8 cellular contexts compared by ENCODE assay signal in the genomic region with DNA sequence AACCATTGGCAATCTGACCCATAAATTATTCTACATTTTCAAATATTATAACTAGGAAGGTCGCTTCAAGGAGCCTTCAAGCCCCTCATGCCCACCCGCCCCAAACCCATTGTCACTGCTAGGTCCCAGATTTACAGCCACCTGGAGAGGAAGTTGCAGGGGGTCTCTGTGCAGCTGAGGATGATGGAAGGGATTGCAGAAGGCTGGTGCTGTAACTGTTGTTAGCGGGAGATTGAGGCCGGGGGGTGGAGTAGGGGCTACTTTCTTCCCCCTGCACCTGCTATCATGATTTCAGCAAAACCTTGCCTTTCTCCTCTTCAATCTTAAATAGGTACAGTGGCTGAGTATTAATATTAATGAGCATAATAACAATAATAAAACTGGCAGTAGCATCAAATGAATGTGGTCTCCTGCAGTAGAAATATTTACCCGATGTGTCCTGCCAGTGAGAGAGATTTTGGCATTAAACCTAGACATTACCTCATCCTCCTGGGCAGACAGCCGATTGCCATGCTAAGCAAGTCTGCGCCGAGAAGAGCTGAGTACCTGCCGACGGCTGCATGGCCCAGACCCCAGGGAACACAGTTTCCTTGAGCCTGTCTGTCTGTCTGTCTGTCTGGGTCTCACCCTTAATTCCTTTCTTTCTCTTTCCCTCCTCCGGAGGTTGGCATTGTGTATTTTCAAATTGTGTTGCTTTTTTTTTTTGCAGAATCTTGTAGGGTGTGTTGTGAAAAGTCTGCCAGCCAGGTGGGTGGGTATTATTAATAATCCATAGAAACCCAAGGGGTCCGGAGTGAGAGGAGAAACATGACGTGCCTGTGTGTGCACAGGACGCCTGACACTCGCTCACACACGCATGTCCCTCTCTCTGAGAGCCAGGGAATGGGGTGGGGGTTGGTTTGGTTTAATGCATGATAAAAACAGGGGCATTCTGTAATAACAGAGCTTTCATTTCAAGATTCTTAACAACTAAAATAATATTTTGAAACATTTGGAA.
A peak's percentile ranks its signal among the peaks of the same experiment; 100 is the strongest.
DNase-seq lines count a peak whose midpoint lies in the region; ATAC-seq and TF ChIP-seq lines count a peak whose summit lies in the region.

No MANE protein-coding gene starts in this region.

- peaks cover 0 to 5% (median 0%) of the 10 kb centered on the region in 7 donors for H3K9me3 Mint-ChIP-seq in CD4-positive, CD25-positive, alpha-beta regulatory T cell
- peaks cover 9% of the 10 kb centered on the region for H3K9me3 Mint-ChIP-seq in chondrocyte (ENCODE audit: low read depth)

- no peak overlapping the region for H2BK15ac ChIP-seq in mesenchymal stem cell (ENCODE audit: low read depth, poor library complexity, severe bottlenecking)

- no peak overlapping the region for H3K4ac ChIP-seq in mesenchymal stem cell (ENCODE audit: low read depth in 1 of 2, low read length in 2 of 2)

- H3K36me3 ChIP-seq in CD4-positive, CD25-positive, alpha-beta regulatory T cell (ENCODE audit: control insufficient read depth, insufficient read depth, low read length) = peaks cover 41% of the 10 kb centered on the region
- H3K36me3 ChIP-seq in mesenchymal stem cell (ENCODE audit: control insufficient read depth in 1 of 2, insufficient read depth in 2 of 2, low read depth in 1 of 2, low read length in 2 of 2) = no peaks in the 10 kb centered on the region
- no peaks in the 10 kb centered on the region for H3K36me3 ChIP-seq in SJCRH30

- DNase-seq in CD4-positive, CD25-positive, alpha-beta regulatory T cell = no peak
- DNase-seq in NCI-H2029 (lab: John Stamatoyannopoulos, UW) (peak; percentile 70), chondrocyte (ENCODE audit: low spot score) (no peak), mesenchymal stem cell (no peak), HUDEP-2 (lab: John Stamatoyannopoulos, UW; ENCODE audit: unreplicated experiment in 76 of 76) (no peak), SJCRH30 (no peak)

- TF ChIP-seq CTCF in chondrocyte (IDR thresholded peaks at IDR 0.05) = no peak

- peaks cover 29 to 58% (median 42%) of the 10 kb centered on the region in 4 donors for H3K4me1 Mint-ChIP-seq in CD4-positive, CD25-positive, alpha-beta regulatory T cell
- H3K4me1 Mint-ChIP-seq in chondrocyte (ENCODE audit: low read depth) = peaks cover 75% of the 10 kb centered on the region

- H2AFZ ChIP-seq in mesenchymal stem cell (ENCODE audit: low read depth, low read length) = no peak overlapping the region

- H2AK5ac ChIP-seq in mesenchymal stem cell (ENCODE audit: low read length, severe bottlenecking) = no peak overlapping the region

- no peak overlapping the region for H3K27ac ChIP-seq in CD4-positive, CD25-positive, alpha-beta regulatory T cell (ENCODE audit: insufficient read depth, low read length, poor library complexity, severe bottlenecking)
- peak overlapping the region; percentile 6 for H3K27ac ChIP-seq in mesenchymal stem cell (ENCODE audit: low read length, poor library complexity, severe bottlenecking)
- no peak overlapping the region for H3K27ac ChIP-seq in SJCRH30

- H3K9me3 ChIP-seq in CD4-positive, CD25-positive, alpha-beta regulatory T cell (ENCODE audit: control insufficient read depth in 2 of 2, low read length in 2 of 2) = no peaks in the 10 kb centered on the region
- H3K9me3 ChIP-seq in mesenchymal stem cell (ENCODE audit: control insufficient read depth, low read length) = peaks cover 6% of the 10 kb centered on the region
- no peaks in the 10 kb centered on the region for H3K9me3 ChIP-seq in SJCRH30 (replicated peaks)

- H3K4me3 Mint-ChIP-seq in CD4-positive, CD25-positive, alpha-beta regulatory T cell = peak overlapping the region in 3 of 4 donors; percentile 74 to 79 (median 78)
- peak overlapping the region; percentile 70 for H3K4me3 Mint-ChIP-seq in chondrocyte (ENCODE audit: unreplicated experiment)

- H3K14ac ChIP-seq in mesenchymal stem cell (ENCODE audit: low read length in 2 of 2) = no peak overlapping the region

- peak overlapping the region; percentile 79 for H2BK5ac ChIP-seq in mesenchymal stem cell (ENCODE audit: low read depth, low read length, poor library complexity, severe bottlenecking)

- peaks cover 33% of the 10 kb centered on the region for H3K36me3 Mint-ChIP-seq in CD4-positive, CD25-positive, alpha-beta regulatory T cell
- peaks cover 23% of the 10 kb centered on the region for H3K36me3 Mint-ChIP-seq in chondrocyte (ENCODE audit: low read depth)

- no peak overlapping the region for H3K18ac ChIP-seq in mesenchymal stem cell (ENCODE audit: low read depth in 1 of 2, low read length in 2 of 2)

- no peaks in the 10 kb centered on the region for H3K79me1 ChIP-seq in mesenchymal stem cell (replicated peaks; ENCODE audit: low read length, poor library complexity, severe bottlenecking)

- ATAC-seq in CD4-positive, CD25-positive, alpha-beta regulatory T cell (ENCODE audit: low read depth in 2 of 2) = no peak
- no peak for ATAC-seq in GM19467 (IDR thresholded peaks at IDR 0.05; ENCODE audit: unreplicated experiment)
- ATAC-seq in GM21737 (IDR thresholded peaks at IDR 0.05; ENCODE audit: unreplicated experiment) = no peak

- H3K27ac Mint-ChIP-seq in CD4-positive, CD25-positive, alpha-beta regulatory T cell = peak overlapping the region; percentile 83 to 92 (median 92)
- peak overlapping the region; percentile 100 for H3K27ac Mint-ChIP-seq in chondrocyte (ENCODE audit: unreplicated experiment)

- peak overlapping the region; percentile 58 for H3K4me3 ChIP-seq in CD4-positive, CD25-positive, alpha-beta regulatory T cell (ENCODE audit: low read depth, low read length)
- no peak overlapping the region for H3K4me3 ChIP-seq in mesenchymal stem cell (ENCODE audit: insufficient read depth in 1 of 2, low read depth in 1 of 2, low read length in 2 of 2)
- no peak overlapping the region for H3K4me3 ChIP-seq in SJCRH30

- H4K8ac ChIP-seq in mesenchymal stem cell (ENCODE audit: low read length) = no peak overlapping the region

- peak overlapping the region; percentile 92 for H3K9ac ChIP-seq in mesenchymal stem cell (ENCODE audit: low read length)

- H3K4me2 ChIP-seq in mesenchymal stem cell (ENCODE audit: low read length, poor library complexity, severe bottlenecking) = no peak overlapping the region

- WGBS in mesenchymal stem cell = 80% methylated on average over 14 of the region's 16 CpGs

- no peak overlapping the region for H3K23ac ChIP-seq in mesenchymal stem cell (ENCODE audit: low read length in 2 of 2)

- H4K91ac ChIP-seq in mesenchymal stem cell (ENCODE audit: low read length) = no peak overlapping the region

- peaks cover 32% of the 10 kb centered on the region for H3K4me1 ChIP-seq in CD4-positive, CD25-positive, alpha-beta regulatory T cell (ENCODE audit: control insufficient read depth, insufficient read depth, low read length, poor library complexity, severe bottlenecking)
- peaks cover 6% of the 10 kb centered on the region for H3K4me1 ChIP-seq in mesenchymal stem cell (ENCODE audit: control insufficient read depth, insufficient read depth, low read depth, low read length)
- no peaks in the 10 kb centered on the region for H3K4me1 ChIP-seq in SJCRH30

- no peak overlapping the region for H2BK120ac ChIP-seq in mesenchymal stem cell (ENCODE audit: low read depth, low read length)

- no peaks in the 10 kb centered on the region for H3K27me3 Mint-ChIP-seq in CD4-positive, CD25-positive, alpha-beta regulatory T cell
- no peaks in the 10 kb centered on the region for H3K27me3 Mint-ChIP-seq in chondrocyte (ENCODE audit: low read depth)

- no peak overlapping the region for H2BK12ac ChIP-seq in mesenchymal stem cell (ENCODE audit: low read length in 2 of 2)

- H3K27me3 ChIP-seq in CD4-positive, CD25-positive, alpha-beta regulatory T cell (ENCODE audit: control insufficient read depth, insufficient read depth, low read length) = no peaks in the 10 kb centered on the region
- H3K27me3 ChIP-seq in mesenchymal stem cell (ENCODE audit: control insufficient read depth in 1 of 2, insufficient read depth in 1 of 2, low read length in 2 of 2) (peaks cover 16 to 38% of the 10 kb centered on the region in 2 experiments), SJCRH30 (no peaks in the 10 kb centered on the region)
